ENCODE assay signal across 11 cellular contexts in genomic region chr6:94636780-94637385, GRCh38.
DNase-seq lines count a peak whose midpoint lies in the region; ATAC-seq and TF ChIP-seq lines count a peak whose summit lies in the region.
"Had no signal": no experiment of that assay in that cellular context is flagged by ENCODE, and none has a peak within 500 bp of the region (broad histone marks: within the 10 kb centered on the region; RNA-seq: fewer than 3 reads in every experiment).

No MANE protein-coding gene starts in this region.

- H3K27ac ChIP-seq in mesendoderm (ENCODE audit: low read depth, low read length) = no peak overlapping the region

- H3K4me3 ChIP-seq in mesendoderm (ENCODE audit: low read length) = no peak overlapping the region

- no peak overlapping the region for H2BK120ac ChIP-seq in mesendoderm (ENCODE audit: low read depth, low read length)

- H3K79me1 ChIP-seq in mesendoderm (ENCODE audit: low read length) = no peaks in the 10 kb centered on the region

- H3K4ac ChIP-seq in mesendoderm (ENCODE audit: low read depth, low read length) = no peak overlapping the region

- H2BK5ac ChIP-seq in mesendoderm (ENCODE audit: low read length) = no peak overlapping the region

- no peaks in the 10 kb centered on the region for H3K79me2 ChIP-seq in mesendoderm (ENCODE audit: control insufficient read depth, insufficient read depth, low read length)

- no peak overlapping the region for H3K23ac ChIP-seq in mesendoderm (ENCODE audit: low read length)

- no peaks in the 10 kb centered on the region for H3K27me3 ChIP-seq in mesendoderm (ENCODE audit: insufficient read depth, low read length, poor library complexity)

- H3K56ac ChIP-seq in mesendoderm (ENCODE audit: low read length) = no peak overlapping the region

- no peaks in the 10 kb centered on the region for H3K36me3 Mint-ChIP-seq in WTC11
- H3K36me3 Mint-ChIP-seq: activated naive CD4-positive, alpha-beta T cell treated with anti-CD3 and anti-CD28 coated beads, Interleukin-2, amount 50 U/mL, for 24 hours had no signal

- no CpG with 5 or more reads among the region's 4 CpGs for WGBS in mesendoderm (ENCODE audit: extremely low coverage, insufficient coverage, low lambda C conversion rate)

- H3K36me3 ChIP-seq in mesendoderm (ENCODE audit: control insufficient read depth, insufficient read depth, low read length) = no peaks in the 10 kb centered on the region

- ATAC-seq in WTC11 (peak; percentile 87), GM21447 (IDR thresholded peaks at IDR 0.05; ENCODE audit: unreplicated experiment) (no peak)

- H3K9ac ChIP-seq in mesendoderm (ENCODE audit: low read length) = no peak overlapping the region

- H3K27ac Mint-ChIP-seq in WTC11 = no peak overlapping the region
- H3K27ac Mint-ChIP-seq: activated naive CD4-positive, alpha-beta T cell treated with anti-CD3 and anti-CD28 coated beads, Interleukin-2, amount 50 U/mL, for 24 hours had no signal

- no peak overlapping the region for H2BK15ac ChIP-seq in mesendoderm (replicated peaks; ENCODE audit: low read depth)

- DNase-seq in NCI-H2227 treated with DMSO at 0.1 percent for 48 hours (lab: John Stamatoyannopoulos, UW) (peak; percentile 47), WTC11 (ENCODE audit: low spot score) (no peak), mesendoderm (peak; percentile 63), cerebellum (ENCODE audit: low spot score) (no peak), activated T-cell treated with anti-CD3 and anti-CD28 coated beads for 4 hours (no peak)
- no peak for DNase-seq in effector CD4-positive, alpha-beta T cell
- DNase-seq: posterior cingulate gyrus, T-helper 2 cell had no signal

- CTCF ChIA-PET in WTC11 (lab: Charles Lee) = interaction anchor here (1.2 to 1.6 kb wide), 2 partner anchors 454 to 456 kb away, joined by 3 to 10 read pairs; no protein-coding TSS in a partner anchor

- H2AK5ac ChIP-seq in mesendoderm (ENCODE audit: low read length) = no peak overlapping the region

- TF ChIP-seq CTCF in GM12872 (IDR thresholded peaks at IDR 0.05; ENCODE audit: insufficient read depth, low read depth, low read length) (peak; percentile 4; the same call in 1 of the 3 replicates), WTC11 (IDR thresholded peaks at IDR 0.05) (peak; percentile 22; the same call in 1 of the 2 replicates)

- peaks cover 17% of the 10 kb centered on the region for H3K27me3 Mint-ChIP-seq in WTC11 (ENCODE audit: low read depth)
- H3K27me3 Mint-ChIP-seq: activated naive CD4-positive, alpha-beta T cell treated with anti-CD3 and anti-CD28 coated beads, Interleukin-2, amount 50 U/mL, for 24 hours had no signal

- H3K18ac ChIP-seq in mesendoderm (ENCODE audit: low read length) = peak overlapping the region; percentile 51

- no peak overlapping the region for H4K8ac ChIP-seq in mesendoderm (ENCODE audit: low read depth, low read length)

- H3K4me1 Mint-ChIP-seq in WTC11 = peaks cover 8% of the 10 kb centered on the region
- H3K4me1 Mint-ChIP-seq: activated naive CD4-positive, alpha-beta T cell treated with anti-CD3 and anti-CD28 coated beads, Interleukin-2, amount 50 U/mL, for 24 hours had no signal

- no peak overlapping the region for H4K5ac ChIP-seq in mesendoderm (ENCODE audit: low read length)

- no peak overlapping the region for H3K4me3 Mint-ChIP-seq in WTC11
- H3K4me3 Mint-ChIP-seq: activated naive CD4-positive, alpha-beta T cell treated with anti-CD3 and anti-CD28 coated beads, Interleukin-2, amount 50 U/mL, for 24 hours had no signal

- H3K9me3 Mint-ChIP-seq in WTC11 = no peaks in the 10 kb centered on the region
- H3K9me3 Mint-ChIP-seq: activated naive CD4-positive, alpha-beta T cell treated with anti-CD3 and anti-CD28 coated beads, Interleukin-2, amount 50 U/mL, for 24 hours had no signal

- POLR2A ChIA-PET in WTC11 (lab: Charles Lee) = no interaction called here

- H3K4me1 ChIP-seq in mesendoderm (ENCODE audit: control insufficient read depth, low read depth, low read length) = no peaks in the 10 kb centered on the region

- H3K4me2 ChIP-seq in mesendoderm (ENCODE audit: low read length) = no peak overlapping the region

TF ChIP-seq in WTC11, 78 proteins besides CTCF, POLR2A, EP300 and RAD21:
- TF ChIP-seq EMX1 (CRISPR knock-in tag; IDR thresholded peaks at IDR 0.05) (no peak), ZNF219 (CRISPR knock-in tag; IDR thresholded peaks at IDR 0.05; ENCODE audit: borderline replicate concordance) (no peak), IRF2 (CRISPR knock-in tag; IDR thresholded peaks at IDR 0.05; ENCODE audit: borderline replicate concordance, low read depth) (no peak), MLX (CRISPR knock-in tag; IDR thresholded peaks at IDR 0.05) (no peak), ATF2 (CRISPR knock-in tag; IDR thresholded peaks at IDR 0.05; ENCODE audit: borderline replicate concordance, low read depth) (no peak), ERG (CRISPR knock-in tag; IDR thresholded peaks at IDR 0.05) (no peak)
TF ChIP-seq in WTC11: peak in this region for 0.

Comparison
In these comparisons a context has a peak if more than half of its experiments do, and no peak if none do; other contexts are left out.
1. DNase-seq: peak in NCI-H2227 treated with DMSO at 0.1 percent for 48 hours (single experiment) and mesendoderm (single experiment); none in WTC11 (single experiment), cerebellum (single experiment), effector CD4-positive, alpha-beta T cell (single experiment) and activated T-cell treated with anti-CD3 and anti-CD28 coated beads for 4 hours (single experiment).